Comparison of ENCODE assay signal across 11 cellular contexts in the genomic region with DNA sequence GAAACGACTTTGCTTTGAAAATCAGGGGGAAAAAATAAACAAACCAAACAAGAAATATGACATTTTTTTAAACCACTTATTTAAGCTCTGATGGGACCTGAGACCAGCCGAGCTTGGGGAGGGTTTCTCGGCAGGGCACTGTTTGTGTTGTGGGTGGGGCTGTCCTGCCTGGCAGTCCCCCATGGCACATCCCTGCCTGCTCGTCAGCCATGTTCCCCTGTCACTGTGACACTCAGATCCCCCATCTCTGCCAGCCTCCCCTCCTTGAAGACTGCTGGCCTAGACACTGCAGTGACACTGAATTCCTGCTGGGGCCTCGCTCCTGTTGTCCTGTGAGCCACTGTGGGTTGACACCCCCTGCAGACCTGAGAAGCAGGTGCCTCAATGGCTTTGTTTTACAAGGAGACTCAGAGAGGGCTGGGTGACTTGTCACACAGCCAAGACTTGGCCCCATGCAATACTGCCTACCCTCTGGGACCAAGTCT.
DNase-seq lines count a peak whose midpoint lies in the region; ATAC-seq, FAIRE-seq and TF ChIP-seq lines count a peak whose summit lies in the region.
"Had no signal": no experiment of that assay in that cellular context is flagged by ENCODE, and none has a peak within 500 bp of the region (broad histone marks: within the 10 kb centered on the region; RNA-seq: fewer than 3 reads in every experiment).

No MANE protein-coding gene starts in this region.

- no peaks in the 10 kb centered on the region for H3K36me3 ChIP-seq in heart right ventricle
- H3K36me3 ChIP-seq in pancreas, result no peaks in the 10 kb centered on the region
- H3K36me3 ChIP-seq: MG63, WERI-Rb-1 had no signal

- intact Hi-C loops in Right ventricle myocardium inferior (cut with DNase I), result loop anchor here (1.0 to 5.0 kb wide), 3 partner anchors 15 to 37 kb away; no protein-coding TSS in a partner anchor
- intact Hi-C loops in cardiac septum (cut with DNase I), result loop anchor here (1.0 kb wide), 2 partner anchors 16 to 36 kb away; no protein-coding TSS in a partner anchor
- intact Hi-C loops in heart right ventricle (cut with DNase I), result loop anchor here in 5 of 10 donors (1.0 to 10.0 kb wide), 6 partner anchors 16 to 110 kb away; no protein-coding TSS in a partner anchor
- intact Hi-C loops in pancreas (cut with DNase I), result no loop called here

- FAIRE-seq in pancreas (lab: Jason Lieb, UNC), result no peak
- no peak for FAIRE-seq in HTR-8/SVneo (lab: Jason Lieb, UNC)

- TF ChIP-seq CTCF in heart right ventricle (IDR thresholded peaks at IDR 0.05), result no peak
- TF ChIP-seq CTCF in pancreas (IDR thresholded peaks at IDR 0.05), result no peak

- 42 to 58% methylated on average over 5 of the region's 5 CpGs for WGBS in heart right ventricle, 2 donors
- 31 to 32% methylated on average over 5 of the region's 5 CpGs for WGBS in pancreas, 2 donors

- H3K27me3 ChIP-seq in heart right ventricle (no peaks in the 10 kb centered on the region), pancreas (no peaks in the 10 kb centered on the region)
- H3K27me3 ChIP-seq: MG63 had no signal

- H3K27ac ChIP-seq in heart right ventricle, result peak overlapping the region; percentile 89 to 99 (median 96)
- H3K27ac ChIP-seq in pancreas, result peak overlapping the region; percentile 92 to 98 (median 94)
- H3K27ac ChIP-seq: WERI-Rb-1 had no signal

- peaks cover 13 to 54% (median 32%) of the 10 kb centered on the region in 9 donors for H3K4me1 ChIP-seq in heart right ventricle
- peaks cover 14 to 27% (median 27%) of the 10 kb centered on the region in 3 donors for H3K4me1 ChIP-seq in pancreas

- no peak for DNase-seq in Right ventricle myocardium inferior (ENCODE audit: missing footprints)
- no peak for DNase-seq in cardiac septum (ENCODE audit: low spot score)
- DNase-seq in heart right ventricle, result no peak
- DNase-seq in pancreas, result no peak
- DNase-seq in HTR-8/SVneo (ENCODE audit: insufficient read length, low spot score), result no peak
- DNase-seq in NCI-H69 (lab: John Stamatoyannopoulos, UW), result no peak
- no peak for DNase-seq in dedifferentiated amniotic fluid mesenchymal stem cell (ENCODE audit: extremely low spot score)
- DNase-seq: effector CD8-positive, alpha-beta T cell; WERI-Rb-1 had no signal

- H3K4me3 ChIP-seq in heart right ventricle (peak overlapping the region in 1 of 10 donors; percentile 12), pancreas (no peak overlapping the region)
- H3K4me3 ChIP-seq: MG63 had no signal

- ATAC-seq in Right ventricle myocardium inferior, result peak; percentile 12
- ATAC-seq in heart right ventricle, result peak in 5 of 8 donors; percentile 12 to 41 (median 38)
- peak in 2 of 4 donors; percentile 34 to 48 for ATAC-seq in pancreas
- no peak for ATAC-seq in GM21529 (IDR thresholded peaks at IDR 0.05; ENCODE audit: unreplicated experiment)

- peaks cover 0 to 18% (median 0%) of the 10 kb centered on the region in 11 donors for H3K9me3 ChIP-seq in heart right ventricle
- no peaks in the 10 kb centered on the region for H3K9me3 ChIP-seq in pancreas
- H3K9me3 ChIP-seq: MG63 had no signal

Comparison
In these comparisons a context has a peak if more than half of its experiments do, and no peak if none do; other contexts are left out.
1. intact Hi-C loops: an anchor here in Right ventricle myocardium inferior (1.0 to 5.0 kb wide) and cardiac septum (1.0 kb wide); none called in pancreas.